Comparison of ENCODE assay signal across 1 cellular context in genomic region chr18:741931-742512, GRCh38.
A peak's percentile ranks its signal among the peaks of the same experiment; 100 is the strongest.
TF ChIP-seq lines count a peak whose summit lies in the region.

No MANE protein-coding gene starts in this region.

TF ChIP-seq in K562, 482 proteins besides CTCF, POLR2A, EP300 and RAD21 (continued from another document and continues in another):
- TF ChIP-seq E2F8 (IDR thresholded peaks at IDR 0.05; ENCODE audit: low read depth, partially characterized antibody) (peak; percentile 39), GATAD2B (IDR thresholded peaks at IDR 0.05; ENCODE audit: borderline replicate concordance) (0 out of 2 replicates have a peak, but pooled peaks have one; percentile 47), ZEB2 (IDR thresholded peaks at IDR 0.05) (no peak), SRF (CRISPR knock-in tag; IDR thresholded peaks at IDR 0.05) (no peak), POLR2G (IDR thresholded peaks at IDR 0.05; ENCODE audit: low read depth, low read length) (no peak), MCM2 (IDR thresholded peaks at IDR 0.05; ENCODE audit: low read depth) (no peak), CHD4 (IDR thresholded peaks at IDR 0.05; ENCODE audit: insufficient read depth, insufficient replicate concordance, low read depth, low read length, poor library complexity, severe bottlenecking) (no peak), SMARCC2 (IDR thresholded peaks at IDR 0.05; ENCODE audit: low read depth) (no peak), NR1H2 (CRISPR knock-in tag; IDR thresholded peaks at IDR 0.05) (no peak), MEIS2 (IDR thresholded peaks at IDR 0.05; ENCODE audit: partially characterized antibody) (peak; percentile 50), CREB1 (IDR thresholded peaks at IDR 0.05) (no peak), CREB1 (CRISPR knock-in tag; IDR thresholded peaks at IDR 0.05) (peak; percentile 43; the same call in 1 of the 2 replicates), PTBP1 (IDR thresholded peaks at IDR 0.05; ENCODE audit: low read depth, low read length) (no peak), ZFP1 (CRISPR knock-in tag; IDR thresholded peaks at IDR 0.05) (no peak), LEF1 (IDR thresholded peaks at IDR 0.05) (no peak), IRF1 (CRISPR knock-in tag; IDR thresholded peaks at IDR 0.05; ENCODE audit: borderline replicate concordance) (no peak), PHB2 (IDR thresholded peaks at IDR 0.05; ENCODE audit: low read depth) (no peak), EZH2 (IDR thresholded peaks at IDR 0.05; ENCODE audit: borderline replicate concordance, low read depth, low read length) (no peak), MCM5 (IDR thresholded peaks at IDR 0.05; ENCODE audit: low read depth) (no peak), RBM17 (IDR thresholded peaks at IDR 0.05; ENCODE audit: borderline replicate concordance, low read depth, low read length) (no peak), GMEB1 (CRISPR knock-in tag; IDR thresholded peaks at IDR 0.05) (no peak), TAF9B (IDR thresholded peaks at IDR 0.05; ENCODE audit: partially characterized antibody) (no peak), BRD9 (IDR thresholded peaks at IDR 0.05; ENCODE audit: low read depth, partially characterized antibody) (peak; percentile 41), POLR3A (IDR thresholded peaks at IDR 0.05; ENCODE audit: borderline replicate concordance, extremely low read depth, insufficient read depth, insufficient read length) (peak; percentile 55), KAT8 (IDR thresholded peaks at IDR 0.05; ENCODE audit: low read depth) (no peak), POLR2AphosphoS2 (IDR thresholded peaks at IDR 0.05; ENCODE audit: low read length) (no peak; the same call in 1 of the 2 replicates), HDAC1 (IDR thresholded peaks at IDR 0.05) (peak in 1 of 2 experiments; percentile 17; a peak in 1 of 4 replicates), ESRRB (CRISPR knock-in tag; IDR thresholded peaks at IDR 0.05; ENCODE audit: borderline replicate concordance) (no peak), ZNF12 (CRISPR knock-in tag; IDR thresholded peaks at IDR 0.05) (no peak), ZNF23 (CRISPR knock-in tag; IDR thresholded peaks at IDR 0.05) (no peak), CHAMP1 (IDR thresholded peaks at IDR 0.05) (0 out of 2 replicates have a peak, but pooled peaks have one; percentile 21), FOXM1 (IDR thresholded peaks at IDR 0.05; ENCODE audit: low read depth) (peak; percentile 24; the same call in 1 of the 2 replicates), FOXM1 (CRISPR knock-in tag; IDR thresholded peaks at IDR 0.05; ENCODE audit: low read depth) (no peak), CREM (IDR thresholded peaks at IDR 0.05; ENCODE audit: low read depth) (no peak), TEAD4 (IDR thresholded peaks at IDR 0.05; ENCODE audit: low read length) (peak; percentile 32; the same call in 1 of the 2 replicates), TEAD4 (CRISPR knock-in tag; IDR thresholded peaks at IDR 0.05; ENCODE audit: borderline replicate concordance) (no peak), PRMT5 (CRISPR knock-in tag; IDR thresholded peaks at IDR 0.05) (no peak), BRF2 (IDR thresholded peaks at IDR 0.05; ENCODE audit: borderline replicate concordance, insufficient read depth, insufficient read length) (no peak), JUN (IDR thresholded peaks at IDR 0.05; ENCODE audit: borderline replicate concordance, low read depth, low read length) (0 out of 2 replicates have a peak, but pooled peaks have one; percentile 40), JUN (CRISPR knock-in tag; IDR thresholded peaks at IDR 0.05; ENCODE audit: borderline replicate concordance) (no peak), ZNF217 (CRISPR knock-in tag; IDR thresholded peaks at IDR 0.05) (no peak), ZNF316 (IDR thresholded peaks at IDR 0.05) (peak; percentile 66), NEUROD1 (IDR thresholded peaks at IDR 0.05; ENCODE audit: borderline replicate concordance, low read depth, low read length, partially characterized antibody) (no peak), MTA3 (IDR thresholded peaks at IDR 0.05; ENCODE audit: borderline replicate concordance) (peak; percentile 55; the same call in 1 of the 2 replicates), BDP1 (IDR thresholded peaks at IDR 0.05; ENCODE audit: insufficient read depth, insufficient read length) (no peak), ZNF717 (CRISPR knock-in tag; IDR thresholded peaks at IDR 0.05) (no peak), ZNF3 (CRISPR knock-in tag; IDR thresholded peaks at IDR 0.05) (no peak), CTBP1 (IDR thresholded peaks at IDR 0.05; ENCODE audit: borderline replicate concordance) (peak; percentile 61), HNRNPUL1 (IDR thresholded peaks at IDR 0.05; ENCODE audit: low read length) (no peak), ZNF512 (tag; IDR thresholded peaks at IDR 0.05) (peak; percentile 25), FOXA1 (IDR thresholded peaks at IDR 0.05; ENCODE audit: borderline replicate concordance) (no peak), ZNF224 (CRISPR knock-in tag; IDR thresholded peaks at IDR 0.05) (no peak), ZNF609 (CRISPR knock-in tag; IDR thresholded peaks at IDR 0.05; ENCODE audit: borderline replicate concordance) (no peak), NR2C1 (IDR thresholded peaks at IDR 0.05) (no peak; the same call in 1 of the 2 replicates), NR2C1 (tag; IDR thresholded peaks at IDR 0.05) (no peak), RFX5 (IDR thresholded peaks at IDR 0.05; ENCODE audit: low read depth, low read length) (no peak), THRA (IDR thresholded peaks at IDR 0.05) (no peak)
